ENCODE assay signal across 9 cellular contexts in the genomic region with DNA sequence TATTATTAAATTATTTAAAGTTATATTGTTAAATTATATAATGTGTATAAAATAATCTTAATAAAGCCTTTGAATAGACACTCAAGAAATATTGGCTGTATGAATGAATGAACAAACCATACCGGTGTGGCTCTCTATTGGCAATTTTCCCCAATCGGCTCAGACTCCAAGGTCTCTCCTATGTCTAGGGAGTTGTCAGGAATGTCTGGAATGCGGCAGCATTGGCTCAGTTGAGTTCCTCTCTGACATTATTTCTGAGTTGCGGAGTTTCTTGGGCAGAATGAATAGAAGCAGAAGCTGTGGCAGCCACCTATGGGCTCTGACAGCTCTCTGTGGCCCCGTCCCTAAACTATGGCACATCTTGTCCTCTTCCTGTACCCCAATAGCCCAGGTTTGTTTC.
DNase-seq lines count a peak whose midpoint lies in the region; ATAC-seq, FAIRE-seq and TF ChIP-seq lines count a peak whose summit lies in the region.
"Had no signal": no experiment of that assay in that cellular context is flagged by ENCODE, and none has a peak within 500 bp of the region (broad histone marks: within the 10 kb centered on the region; RNA-seq: fewer than 3 reads in every experiment).

No MANE protein-coding gene starts in this region.

- in situ Hi-C loops in HepG2 (cut with HindIII; ENCODE audit: extremely low pct_ligation_motif_present, low pct_unique_long_range_greater_than_20kb), result no loop called here

- no peak for TF ChIP-seq RAD21 in HepG2 (CRISPR knock-in tag; IDR thresholded peaks at IDR 0.05)

- TF ChIP-seq POLR2A in HepG2 (IDR thresholded peaks at IDR 0.05; ENCODE audit: insufficient read depth in 1 of 2, low read depth in 2 of 2, low read length in 2 of 2), result no peak
- TF ChIP-seq POLR2A in right lobe of liver (IDR thresholded peaks at IDR 0.05), result no peak

- H3K27me3 Mint-ChIP-seq in endodermal cell (ENCODE audit: insufficient read depth), result no peaks in the 10 kb centered on the region

- H3K9ac ChIP-seq in HepG2 (ENCODE audit: insufficient read depth, low read depth, low read length), result no peak overlapping the region
- H3K9ac ChIP-seq in endodermal cell (ENCODE audit: extremely low read depth, low read length, poor library complexity, severe bottlenecking), result no peak overlapping the region

- no peaks in the 10 kb centered on the region for H3K27me3 ChIP-seq in HepG2 (ENCODE audit: control insufficient read depth in 1 of 2, insufficient read depth in 2 of 2, low read length in 2 of 2)
- no peaks in the 10 kb centered on the region for H3K27me3 ChIP-seq in right lobe of liver
- no peaks in the 10 kb centered on the region for H3K27me3 ChIP-seq in endodermal cell (ENCODE audit: control insufficient read depth, insufficient read depth, low read length, poor library complexity, severe bottlenecking)
- no peaks in the 10 kb centered on the region for H3K27me3 ChIP-seq in lower lobe of right lung (ENCODE audit: low read depth)

- no peak overlapping the region for H3K4me3 Mint-ChIP-seq in endodermal cell

- CTCF ChIA-PET in HepG2 (lab: Yijun Ruan, JAX; ENCODE audit: low intra/inter-chr PET ratio, low total read pairs), result no interaction called here

- no peak overlapping the region for H2AFZ ChIP-seq in HepG2 (ENCODE audit: low read length)

- H3K4me2 ChIP-seq in HepG2 (ENCODE audit: low read depth, low read length), result no peak overlapping the region

- no peaks in the 10 kb centered on the region for H3K79me2 ChIP-seq in HepG2 (ENCODE audit: insufficient read depth, low read length)

- POLR2A ChIA-PET in HepG2 (lab: Yijun Ruan, JAX), result no interaction called here

- ATAC-seq in HepG2 (no peak), right lobe of liver (no peak), lower lobe of right lung (peak; percentile 82 to 88), HG03432 (IDR thresholded peaks at IDR 0.05; ENCODE audit: unreplicated experiment) (no peak)

- H3K4me3 ChIP-seq in HepG2 (replicated peaks in 1 of 3; ENCODE audit: insufficient read depth in 1 of 3, low read depth in 2 of 3, low read length in 3 of 3) (no peak overlapping the region), right lobe of liver (no peak overlapping the region), endodermal cell (ENCODE audit: low read length) (no peak overlapping the region), lower lobe of right lung (no peak overlapping the region)

- intact Hi-C loops in HepG2 (cut with micrococcal nuclease; ENCODE audit: unreplicated experiment) (no loop called here), right lobe of liver (cut with DNase I) (no loop called here), lower lobe of right lung (cut with DNase I) (no loop called here)

- H3K36me3 ChIP-seq in HepG2 (replicated peaks in 1 of 2; ENCODE audit: control insufficient read depth in 1 of 2, insufficient read depth in 2 of 2, low read length in 2 of 2), result peaks cover 0 to 17% of the 10 kb centered on the region in 2 experiments; a peak in 3 of 5 replicates
- H3K36me3 ChIP-seq in right lobe of liver, result no peaks in the 10 kb centered on the region
- no peaks in the 10 kb centered on the region for H3K36me3 ChIP-seq in endodermal cell (ENCODE audit: control insufficient read depth, insufficient read depth, low read length)
- no peaks in the 10 kb centered on the region for H3K36me3 ChIP-seq in lower lobe of right lung

- TF ChIP-seq EP300 in HepG2 (IDR thresholded peaks at IDR 0.05; ENCODE audit: low read depth in 2 of 2, low read length in 2 of 2), result no peak
- TF ChIP-seq EP300 in HepG2 (CRISPR knock-in tag; IDR thresholded peaks at IDR 0.05; ENCODE audit: borderline replicate concordance), result no peak

- peaks cover 35% of the 10 kb centered on the region for H3K4me1 Mint-ChIP-seq in endodermal cell

- no peaks in the 10 kb centered on the region; the same call in 1 of the 2 replicates for H4K20me1 ChIP-seq in HepG2 (ENCODE audit: insufficient read depth, low read length)

- no TSS peak for BruUV-seq in HepG2 (replicated peaks; lab: Mats Ljungman, UMichigan)

- H3K27ac ChIP-seq in HepG2 (ENCODE audit: extremely low read length, insufficient read depth, low read length) (no peak overlapping the region), right lobe of liver (no peak overlapping the region), endodermal cell (ENCODE audit: low read depth, low read length) (peak overlapping the region; percentile 50), lower lobe of right lung (no peak overlapping the region)

- H3K9me3 Mint-ChIP-seq in endodermal cell, result no peaks in the 10 kb centered on the region

- peak overlapping the region; percentile 91 for H3K27ac Mint-ChIP-seq in endodermal cell
- H3K27ac Mint-ChIP-seq: naive B cell had no signal

- H3K4me1 ChIP-seq in HepG2 (ENCODE audit: insufficient read depth, low read length) (no peaks in the 10 kb centered on the region), right lobe of liver (no peaks in the 10 kb centered on the region), endodermal cell (ENCODE audit: control insufficient read depth, insufficient read depth, low read length) (peaks cover 12% of the 10 kb centered on the region), lower lobe of right lung (no peaks in the 10 kb centered on the region)

- FAIRE-seq in HepG2 (lab: Jason Lieb, UNC), result no peak

- no peaks in the 10 kb centered on the region for H3K36me3 Mint-ChIP-seq in endodermal cell (ENCODE audit: low read depth)
- H3K36me3 Mint-ChIP-seq: naive B cell had no signal

- DNase-seq in HepG2 (ENCODE audit: low spot score) (peak; percentile 18), right lobe of liver (no peak), endodermal cell (peak; percentile 79), lower lobe of right lung (no peak), NCI-H2029 (lab: John Stamatoyannopoulos, UW) (no peak)
- no peak for DNase-seq in NK-92 treated with Interleukin-12 subunit alpha and Interleukin-12 subunit beta, amount 100 ng/mL, for 24 hours (lab: John Stamatoyannopoulos, UW)
- DNase-seq in central memory CD4-positive, alpha-beta T cell, result no peak
- DNase-seq: naive B cell had no signal

- TF ChIP-seq CTCF in HepG2 (CRISPR knock-in tag; IDR thresholded peaks at IDR 0.05), result no peak
- no peak for TF ChIP-seq CTCF in right lobe of liver (IDR thresholded peaks at IDR 0.05)
- TF ChIP-seq CTCF in endodermal cell (conservative IDR thresholded peaks at IDR 0.05), result no peak
- TF ChIP-seq CTCF in lower lobe of right lung (IDR thresholded peaks at IDR 0.05), result no peak

- H3K9me3 ChIP-seq in HepG2 (ENCODE audit: low read length) (no peaks in the 10 kb centered on the region), right lobe of liver (no peaks in the 10 kb centered on the region), endodermal cell (ENCODE audit: control insufficient read depth, low read length) (no peaks in the 10 kb centered on the region), lower lobe of right lung (no peaks in the 10 kb centered on the region)

- WGBS in HepG2 (ENCODE audit: low lambda C conversion rate), result 87% methylated on average over 5 of the region's 5 CpGs
- WGBS in right lobe of liver (ENCODE audit: insufficient coverage, low coverage, low lambda C conversion rate, missing lambda C conversion rate), result 70% methylated on average over 5 of the region's 5 CpGs
- WGBS in endodermal cell (ENCODE audit: insufficient coverage in 1 of 2, insufficient read length in 1 of 2), 2 experiments, result 10 to 49% methylated on average over 4 to 5 of the region's 5 CpGs

TF ChIP-seq in HepG2, 621 proteins besides CTCF, POLR2A, EP300 and RAD21:
- TF ChIP-seq TBP (CRISPR knock-in tag; IDR thresholded peaks at IDR 0.05) (no peak), TEAD3 (CRISPR knock-in tag; optimal IDR thresholded peaks at IDR 0.05; ENCODE audit: borderline replicate concordance) (peak; percentile 63)

Comparison
In these comparisons a context has a peak if more than half of its experiments do, and no peak if none do; other contexts are left out.
1. DNase-seq: peak in HepG2 (single experiment) and endodermal cell (single experiment); none in right lobe of liver (0 of 3), lower lobe of right lung (single experiment), NK-92 treated with Interleukin-12 subunit alpha and Interleukin-12 subunit beta, amount 100 ng/mL, for 24 hours (single experiment), central memory CD4-positive, alpha-beta T cell (single experiment) and NCI-H2029 (single experiment).
2. ATAC-seq: peak in lower lobe of right lung (2 of 2); none in HepG2 (single experiment), right lobe of liver (0 of 4) and HG03432 (single experiment).